ENCODE assay signal across 8 cellular contexts in genomic region chr12:29782285-29782820, GRCh38. TPM values are rescaled to one million over a fixed set of nuclear protein-coding genes. Genes with fewer than 3 reads are reported as not detected.
DNase-seq lines count a peak whose midpoint lies in the region; ATAC-seq and TF ChIP-seq lines count a peak whose summit lies in the region.

No MANE protein-coding gene starts in this region.

- intact Hi-C loops in esophagus squamous epithelium (cut with DNase I): no loop called here

- peaks cover 7% of the 10 kb centered on the region for H3K36me3 Mint-ChIP-seq in nephron (ENCODE audit: low read depth)

- TF ChIP-seq CTCF in AG04449 (IDR thresholded peaks at IDR 0.05; ENCODE audit: insufficient read depth, low read length, missing control alignments): no peak
- no peak for TF ChIP-seq CTCF in esophagus squamous epithelium (IDR thresholded peaks at IDR 0.05)
- TF ChIP-seq CTCF in nephron (IDR thresholded peaks at IDR 0.05; ENCODE audit: unreplicated experiment in 3 of 3): no peak

- DNase-seq in AG04449 (ENCODE audit: low read depth, low spot score) (no peak), NOMO-1 treated with dmso at 0.1 percent for 144 hours (lab: John Stamatoyannopoulos, UW; ENCODE audit: unreplicated experiment) (peak; percentile 93), esophagus squamous epithelium (lab: John Stamatoyannopoulos, UW) (no peak), GOT3 (lab: John Stamatoyannopoulos, UW) (no peak)
- DNase-seq in stimulated activated naive CD4-positive, alpha-beta T cell (lab: John Stamatoyannopoulos, UW): no peak

- WGBS in esophagus squamous epithelium, 2 donors: 1 to 5% methylated on average over 14 to 16 of the region's 16 CpGs

- POLR2A ChIA-PET in AG04449 (lab: Yijun Ruan, JAX): no interaction called here

- H3K4me3 ChIP-seq in AG04449 (ENCODE audit: low read depth, low read length): peak overlapping the region; percentile 23
- H3K4me3 ChIP-seq in esophagus squamous epithelium: peak overlapping the region; percentile 56 to 86 (median 66)

- TF ChIP-seq POLR2A in esophagus squamous epithelium (IDR thresholded peaks at IDR 0.05): peak in 1 of 4 donors; percentile 9

- H3K27ac Mint-ChIP-seq in nephron: peak overlapping the region; percentile 19 to 80 (median 64)

- H3K9me3 ChIP-seq in esophagus squamous epithelium: no peaks in the 10 kb centered on the region

- H3K4me3 Mint-ChIP-seq in nephron: peak overlapping the region; percentile 94 to 98 (median 98)

- peak; percentile 68 for ATAC-seq in GM19035 (IDR thresholded peaks at IDR 0.05; ENCODE audit: unreplicated experiment)
- peak; percentile 65 for ATAC-seq in HG03097 (IDR thresholded peaks at IDR 0.05; ENCODE audit: low FRiP score, unreplicated experiment)

- peaks cover 3 to 50% (median 4%) of the 10 kb centered on the region in 3 donors for H3K4me1 ChIP-seq in esophagus squamous epithelium

- peaks cover 7% of the 10 kb centered on the region for H3K9me3 Mint-ChIP-seq in nephron

- H3K36me3 ChIP-seq in esophagus squamous epithelium: no peaks in the 10 kb centered on the region

- H3K27me3 Mint-ChIP-seq in nephron (ENCODE audit: low read depth): peaks cover 19% of the 10 kb centered on the region

- CTCF ChIA-PET in AG04449 (lab: Yijun Ruan, JAX): no interaction called here

- H3K27me3 ChIP-seq in esophagus squamous epithelium: peaks cover 0 to 33% (median 0%) of the 10 kb centered on the region in 4 donors

- H3K4me1 Mint-ChIP-seq in nephron: peaks cover 18% of the 10 kb centered on the region

- peak overlapping the region; percentile 74 to 90 (median 84) for H3K27ac ChIP-seq in esophagus squamous epithelium

RNA-seq across cellular contexts. Expression of gene TMTC1, which starts 1.4 kb away (rescaled TPM):
- total RNA-seq in esophagus squamous epithelium: 10 to 100 TPM in 3 of 4 donors, 1 to 10 TPM in 1; 2.5 to 31.9 (median 14.7) TPM
